ENCODE assay signal across 20 cellular contexts in the genomic region with DNA sequence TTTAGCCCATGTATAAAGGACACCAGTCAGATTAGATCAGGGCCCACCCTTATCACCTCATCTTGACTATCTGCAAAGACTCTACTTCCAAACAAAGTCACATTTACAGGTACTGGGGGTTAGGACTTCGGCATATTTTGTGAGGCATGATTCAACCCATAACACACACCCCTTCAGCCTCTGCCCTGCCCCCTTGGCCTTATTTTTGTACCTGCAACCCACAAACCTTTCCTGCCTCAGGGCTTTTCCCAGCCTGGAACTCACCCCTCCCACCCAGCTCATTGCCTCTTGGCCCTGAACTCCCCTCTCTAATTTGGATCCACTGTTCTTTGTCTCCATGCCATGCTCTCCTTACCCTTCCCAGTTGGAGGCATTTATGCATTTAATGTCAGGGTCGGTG.
"Had no signal": no experiment of that assay in that cellular context is flagged by ENCODE, and none has a peak within 500 bp of the region (broad histone marks: within the 10 kb centered on the region; RNA-seq: fewer than 3 reads in every experiment).

No MANE protein-coding gene starts in this region.

- H3K4me1 Mint-ChIP-seq: naive thymus-derived CD8-positive, alpha-beta T cell had no signal

- DNase-seq: dermis blood vessel endothelial cell; dorsolateral prefrontal cortex; effector CD4-positive, alpha-beta T cell; effector memory CD4-positive, alpha-beta T cell; foreskin keratinocyte; heart left ventricle; hypothalamus; left cardiac atrium; left lung; left ventricle myocardium superior; lower lobe of right lung; mesenchymal stem cell; naive B cell; naive thymus-derived CD8-positive, alpha-beta T cell had no signal

- H3K27me3 ChIP-seq: foreskin keratinocyte, hepatocyte had no signal

- H3K79me2 ChIP-seq: hepatocyte had no signal

- H3K4me3 ChIP-seq: coronary artery, dorsolateral prefrontal cortex, esophagus muscularis mucosa, gastroesophageal sphincter, heart left ventricle, hepatocyte, left lung, lower lobe of right lung, mucosa of descending colon had no signal

- H3K9me3 Mint-ChIP-seq: naive B cell; naive thymus-derived CD8-positive, alpha-beta T cell had no signal

- H3K36me3 ChIP-seq: esophagus muscularis mucosa, gastroesophageal sphincter, heart left ventricle, left lung, lower lobe of right lung had no signal

- H3K4me2 ChIP-seq: hepatocyte had no signal

- ATAC-seq: foreskin keratinocyte; gastroesophageal sphincter; heart left ventricle; left cardiac atrium; left lung; left ventricle myocardium superior; lower lobe of right lung; mucosa of descending colon; naive thymus-derived CD8-positive, alpha-beta T cell had no signal

- H3K9me3 ChIP-seq: esophagus muscularis mucosa, gastroesophageal sphincter, heart left ventricle, left lung, lower lobe of right lung, mucosa of descending colon had no signal

- H3K36me3 Mint-ChIP-seq: naive B cell; naive thymus-derived CD8-positive, alpha-beta T cell had no signal

- H3K27ac ChIP-seq: coronary artery, dorsolateral prefrontal cortex, esophagus muscularis mucosa, foreskin keratinocyte, gastroesophageal sphincter, heart left ventricle, hepatocyte, left lung, lower lobe of right lung had no signal

- H3K4me1 ChIP-seq: esophagus muscularis mucosa, foreskin keratinocyte, gastroesophageal sphincter, heart left ventricle, left lung, lower lobe of right lung had no signal

- H3K27ac Mint-ChIP-seq: mesothelial cell of epicardium; naive B cell; naive thymus-derived CD8-positive, alpha-beta T cell had no signal

- H3K4me3 Mint-ChIP-seq: mesothelial cell of epicardium; naive thymus-derived CD8-positive, alpha-beta T cell had no signal

- H2AFZ ChIP-seq: hepatocyte had no signal
